ENCODE assay signal across 11 cellular contexts in the genomic region with DNA sequence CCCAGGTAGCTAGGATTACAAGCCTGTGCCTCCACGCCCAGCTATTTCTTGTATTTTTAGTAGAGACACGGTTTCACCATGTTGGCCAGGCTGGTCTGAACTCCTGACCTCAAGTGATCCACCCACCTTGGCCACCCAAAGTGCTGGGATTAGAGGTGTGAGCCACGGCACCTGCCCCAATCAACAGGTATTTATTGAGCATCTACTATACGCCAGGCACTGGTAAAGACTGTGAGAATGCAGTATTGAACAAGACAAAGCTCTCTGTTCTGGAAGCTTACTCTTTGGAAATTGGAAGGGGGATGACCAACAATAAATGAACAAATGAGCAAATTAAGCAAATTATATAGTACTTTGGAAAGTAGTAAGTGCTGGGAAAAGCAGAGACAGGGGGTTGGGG. TPM values are rescaled to one million over a fixed set of nuclear protein-coding genes. Genes with fewer than 3 reads are reported as not detected.
DNase-seq lines count a peak whose midpoint lies in the region; ATAC-seq, FAIRE-seq and TF ChIP-seq lines count a peak whose summit lies in the region.
"Had no signal": no experiment of that assay in that cellular context is flagged by ENCODE, and none has a peak within 500 bp of the region (broad histone marks: within the 10 kb centered on the region; RNA-seq: fewer than 3 reads in every experiment).

No MANE protein-coding gene starts in this region.

- intact Hi-C loops in K562 (cut with micrococcal nuclease) (no loop called here), transverse colon (cut with DNase I; ENCODE audit: low total_unique reads) (no loop called here)

- DNase-seq in activated T-cell treated with anti-CD3 and anti-CD28 coated beads, Interleukin-2, amount 50 U/mL, for 72 hours = no peak
- DNase-seq in activated T-cell treated with anti-CD3 and anti-CD28 coated beads for 4 hours (no peak), K562 (ENCODE audit: extremely low read depth in 1 of 4, low spot score in 3 of 4) (no peak), transverse colon (no peak), NCI-H2196 (lab: John Stamatoyannopoulos, UW; ENCODE audit: unreplicated experiment) (no peak), inferior parietal cortex (ENCODE audit: extremely low spot score) (no peak)
- no peak for DNase-seq in naive thymus-derived CD8-positive, alpha-beta T cell

- BruUV-seq in K562 (replicated peaks; lab: Mats Ljungman, UMichigan) = no TSS peak

- H3K79me2 ChIP-seq in K562 (ENCODE audit: control insufficient read depth, insufficient read depth, low read length) = no peaks in the 10 kb centered on the region

- H3K4me1 ChIP-seq in K562 (replicated peaks in 1 of 2; ENCODE audit: control insufficient read depth in 2 of 2, insufficient read depth in 2 of 2, low read length in 2 of 2) (peaks cover 47 to 54% of the 10 kb centered on the region in 2 experiments), transverse colon (peaks cover 22 to 72% (median 44%) of the 10 kb centered on the region in 4 donors)

- peak overlapping the region; percentile 88 for H3K4me3 Mint-ChIP-seq in activated T-cell treated with anti-CD3 and anti-CD28 coated beads, Interleukin-2, amount 50 U/mL, for 72 hours
- H3K4me3 Mint-ChIP-seq in naive thymus-derived CD8-positive, alpha-beta T cell = peak overlapping the region; percentile 8 to 83 (median 45)

- TF ChIP-seq CTCF in K562 (IDR thresholded peaks at IDR 0.05 in 2 of 3, conservative IDR thresholded peaks at IDR 0.05 in 1 of 3; ENCODE audit: insufficient read depth in 2 of 3, low read depth in 1 of 3, low read length in 3 of 3) (no peak), transverse colon (IDR thresholded peaks at IDR 0.05) (no peak)

- TF ChIP-seq EP300 in K562 (IDR thresholded peaks at IDR 0.05; ENCODE audit: low read length) (no peak), transverse colon (IDR thresholded peaks at IDR 0.05; ENCODE audit: low read depth) (no peak)

- H3K4me3 ChIP-seq in K562 (no peak overlapping the region; the same call in 1 of the 2 replicates), transverse colon (no peak overlapping the region)
- H3K4me3 ChIP-seq: lung had no signal

- in situ Hi-C loops in K562 (cut with MboI) = no loop called here
- in situ Hi-C loops in transverse colon (cut with MboI; ENCODE audit: low pct_ligation_motif_present in 1 of 4, low pct_unique_long_range_greater_than_20kb in 1 of 4, low sequenced_read_pairs in 3 of 4) = no loop called here

- H3K9me1 ChIP-seq in K562 (ENCODE audit: control insufficient read depth, insufficient read depth, low read length) = no peaks in the 10 kb centered on the region

- TF ChIP-seq POLR2A in K562 (conservative IDR thresholded peaks at IDR 0.05) = no peak
- TF ChIP-seq POLR2A in transverse colon (IDR thresholded peaks at IDR 0.05) = no peak

- H3K27me3 Mint-ChIP-seq in activated T-cell treated with anti-CD3 and anti-CD28 coated beads, Interleukin-2, amount 50 U/mL, for 72 hours (ENCODE audit: low read depth) = no peaks in the 10 kb centered on the region
- H3K27me3 Mint-ChIP-seq in naive thymus-derived CD8-positive, alpha-beta T cell = no peaks in the 10 kb centered on the region

- no peaks in the 10 kb centered on the region for H3K9me3 Mint-ChIP-seq in activated T-cell treated with anti-CD3 and anti-CD28 coated beads, Interleukin-2, amount 50 U/mL, for 72 hours
- no peaks in the 10 kb centered on the region for H3K9me3 Mint-ChIP-seq in naive thymus-derived CD8-positive, alpha-beta T cell
- H3K9me3 Mint-ChIP-seq: T-helper 1 cell treated with Interleukin-12 subunit alpha and Interleukin-12 subunit beta and Interleukin-4 antibody, amounts not matched to agents 30 μg/mL and 1 μg/mL, for 36 hours had no signal

- H4K20me1 ChIP-seq in K562 (replicated peaks; ENCODE audit: control insufficient read depth, insufficient read depth, low read length) = 0 out of 2 replicates have a peak, but pooled peaks cover 4% of the 10 kb centered on the region

- H3K27me3 ChIP-seq in K562 (ENCODE audit: control insufficient read depth in 2 of 2, insufficient read depth in 2 of 2, low read length in 2 of 2) = no peaks in the 10 kb centered on the region
- H3K27me3 ChIP-seq in transverse colon = no peaks in the 10 kb centered on the region

- FAIRE-seq in K562 (lab: Jason Lieb, UNC) = no peak
- FAIRE-seq: H54 had no signal

- H3K9ac ChIP-seq in K562 (ENCODE audit: insufficient read depth in 1 of 2, low read depth in 2 of 2, low read length in 2 of 2) = peak overlapping the region; percentile 72 to 94

- no peaks in the 10 kb centered on the region for H3K36me3 ChIP-seq in K562 (ENCODE audit: control insufficient read depth, insufficient read depth, low read length)
- H3K36me3 ChIP-seq in transverse colon = no peaks in the 10 kb centered on the region

- H3K27ac ChIP-seq in K562 (ENCODE audit: extremely low read depth, low read depth, low read length) = peak overlapping the region; percentile 92
- peak overlapping the region; percentile 91 to 93 (median 92) for H3K27ac ChIP-seq in transverse colon

- CTCF ChIA-PET in K562 (lab: Yijun Ruan, JAX; ENCODE audit: low intra/inter-chr PET ratio) = interaction anchor here (1.1 kb wide), 1 partner anchor 34 kb away, joined by 5 read pairs; no protein-coding TSS in a partner anchor

- no peak for TF ChIP-seq RAD21 in K562 (CRISPR knock-in tag; conservative IDR thresholded peaks at IDR 0.05 in 1 of 2, IDR thresholded peaks at IDR 0.05 in 1 of 2)

- no peaks in the 10 kb centered on the region for H3K36me3 Mint-ChIP-seq in activated T-cell treated with anti-CD3 and anti-CD28 coated beads, Interleukin-2, amount 50 U/mL, for 72 hours (ENCODE audit: insufficient read depth in 2 of 2)
- no peaks in the 10 kb centered on the region for H3K36me3 Mint-ChIP-seq in naive thymus-derived CD8-positive, alpha-beta T cell

- peak overlapping the region; percentile 80 for H3K4me2 ChIP-seq in K562 (ENCODE audit: insufficient read depth, low read length)

- POLR2A ChIA-PET in K562 (lab: Yijun Ruan, JAX) = interaction anchor here (0.8 to 1.8 kb wide), 3 partner anchors 11 to 40 kb away, joined by 3 to 19 read pairs (median 4); a partner anchor contains a TSS
- POLR2A ChIA-PET in naive thymus-derived CD8-positive, alpha-beta T cell (lab: Charles Lee) = interaction anchor here (0.7 to 7.8 kb wide), 3 partner anchors 24 to 40 kb away, joined by 3 to 90 read pairs (median 6); a partner anchor contains a TSS

- H3K27ac Mint-ChIP-seq in activated T-cell treated with anti-CD3 and anti-CD28 coated beads, Interleukin-2, amount 50 U/mL, for 72 hours = no peak overlapping the region
- peak overlapping the region; percentile 10 to 95 (median 88) for H3K27ac Mint-ChIP-seq in naive thymus-derived CD8-positive, alpha-beta T cell
- H3K27ac Mint-ChIP-seq: T-helper 1 cell treated with Interleukin-12 subunit alpha and Interleukin-12 subunit beta and Interleukin-4 antibody, amounts not matched to agents 30 μg/mL and 1 μg/mL, for 36 hours had no signal

- WGBS in K562 (ENCODE audit: insufficient coverage, low coverage, missing lambda C conversion rate) = 67% methylated on average over 4 of the region's 4 CpGs
- WGBS in transverse colon (ENCODE audit: low coverage in 1 of 2), 2 donors = 89 to 94% methylated on average over 3 to 4 of the region's 4 CpGs

- peaks cover 59% of the 10 kb centered on the region for H3K4me1 Mint-ChIP-seq in activated T-cell treated with anti-CD3 and anti-CD28 coated beads, Interleukin-2, amount 50 U/mL, for 72 hours (ENCODE audit: low read depth)
- peaks cover 28 to 68% (median 60%) of the 10 kb centered on the region in 4 donors for H3K4me1 Mint-ChIP-seq in naive thymus-derived CD8-positive, alpha-beta T cell

- H3K9me3 ChIP-seq in K562 (replicated peaks; ENCODE audit: control insufficient read depth, insufficient read depth, low read depth, low read length) = no peaks in the 10 kb centered on the region
- H3K9me3 ChIP-seq in transverse colon = no peaks in the 10 kb centered on the region

- H2AFZ ChIP-seq in K562 (ENCODE audit: low read depth, low read length) = no peak overlapping the region

- no peak for ATAC-seq in activated T-cell treated with anti-CD3 and anti-CD28 coated beads, Interleukin-2, amount 50 U/mL, for 72 hours (replicated peaks in 1 of 2)
- ATAC-seq in K562 (no peak), HG03039 (IDR thresholded peaks at IDR 0.05; ENCODE audit: unreplicated experiment) (no peak)
- ATAC-seq in naive thymus-derived CD8-positive, alpha-beta T cell = no peak

RNA-seq across cellular contexts. Expression of a gene that starts 21.4 kb away (rescaled TPM):
- 10 to 100 TPM; 71.0 to 73.9 TPM for total RNA-seq in activated T-cell treated with anti-CD3 and anti-CD28 coated beads, Interleukin-2, amount 50 U/mL, for 72 hours
- total RNA-seq in K562 (2011; cell fraction: chromatin; rRNA removed; ENCODE audit: low replicate concordance) = 39.0 and 101 TPM in 2 replicates
- total RNA-seq in K562 (2011; cell fraction: nucleolus; rRNA removed) = 64.0 and 74.7 TPM in 2 replicates
- 56.7 and 74.6 TPM in 2 replicates for total RNA-seq in K562 (2011; cell fraction: nucleoplasm; rRNA removed)
- total RNA-seq in K562 (2014; rRNA removed) (87.1 and 89.4 TPM in 2 replicates), K562 (2014; rRNA removed; fragmentation: Illumina TruSeq; extraction: Trizol) (31.1 and 37.7 TPM in 2 replicates), K562 (2015; rRNA removed; fragmentation: Illumina TruSeq; extraction: Trizol) (49.9 and 57.3 TPM in 2 replicates), K562 (2021) (75.1 and 75.5 TPM in 2 replicates), transverse colon (10 to 100 TPM; 38.8 to 42.6 (median 40.0) TPM)
- polyA plus RNA-seq in K562 (2011; rRNA removed) (60.0 and 67.5 TPM in 2 replicates), K562 (2014; fragmentation: Illumina TruSeq; extraction: Trizol) (70.3 and 86.8 TPM in 2 replicates), K562 (2014; fragmentation: Nextera tagmentation; extraction: Ambion mirVana) (10 to 100 TPM in 1 of 2 experiments, 1 to 10 TPM in 1; 9.3 to 17.0 TPM), K562 (2014; rRNA removed) (92.6 and 95.8 TPM in 2 replicates)
- polyA plus RNA-seq in K562 (2011; cell fraction: cytosol; rRNA removed) = 85.4 and 165 TPM in 2 replicates
- 90.3 and 164 TPM in 2 replicates for polyA plus RNA-seq in K562 (2011; cell fraction: nucleus; rRNA removed)
- 61.5 and 139 TPM in 2 replicates for polyA plus RNA-seq in K562 (2012)
- 19.6 and 33.4 TPM in 2 replicates for polyA minus RNA-seq in K562 (2011; rRNA and poly(A)+ RNA removed)
- 57.8 and 74.6 TPM in 2 replicates for polyA minus RNA-seq in K562 (2011; cell fraction: cytosol; rRNA and poly(A)+ RNA removed)
- 37.8 and 41.3 TPM in 2 replicates for polyA minus RNA-seq in K562 (2011; cell fraction: nucleus; rRNA and poly(A)+ RNA removed)
- total RNA-seq in naive thymus-derived CD8-positive, alpha-beta T cell = 10 to 100 TPM; 59.2 to 61.0 TPM
- polyA plus RNA-seq in naive thymus-derived CD8-positive, alpha-beta T cell = 10 to 100 TPM; 32.2 to 38.6 (median 33.7) TPM

RNA-seq across cellular contexts. Expression of a gene that starts 22.7 kb away (rescaled TPM):
- total RNA-seq in activated T-cell treated with anti-CD3 and anti-CD28 coated beads, Interleukin-2, amount 50 U/mL, for 72 hours = 10 to 100 TPM; 20.3 to 24.6 TPM
- 2.1 and 8.8 TPM in 2 replicates for total RNA-seq in K562 (2011; cell fraction: chromatin; rRNA removed; ENCODE audit: low replicate concordance)
- 4.2 and 6.7 TPM in 2 replicates for total RNA-seq in K562 (2011; cell fraction: nucleolus; rRNA removed)
- 3.9 and 4.5 TPM in 2 replicates for total RNA-seq in K562 (2011; cell fraction: nucleoplasm; rRNA removed)
- total RNA-seq in K562 (2014; rRNA removed) (1.2 and 1.6 TPM in 2 replicates), K562 (2014; rRNA removed; fragmentation: Illumina TruSeq; extraction: Trizol) (0.73 TPM in 2 replicates), K562 (2015; rRNA removed; fragmentation: Illumina TruSeq; extraction: Trizol) (0.18 and 0.26 TPM in 2 replicates), K562 (2021) (2.4 and 2.7 TPM in 2 replicates), transverse colon (10 to 100 TPM; 14.5 to 64.7 (median 25.6) TPM)
- polyA plus RNA-seq in K562 (2011; rRNA removed) (0.25 and 0.27 TPM in 2 replicates), K562 (2014; fragmentation: Illumina TruSeq; extraction: Trizol) (1.2 and 1.4 TPM in 2 replicates), K562 (2014; fragmentation: Nextera tagmentation; extraction: Ambion mirVana) (under 1 TPM; 0.11 to 0.30 TPM), K562 (2014; rRNA removed) (0.93 and 2.9 TPM in 2 replicates)
- polyA plus RNA-seq in K562 (2011; cell fraction: cytosol; rRNA removed) = 0.32 and 0.52 TPM in 2 replicates
- 1.8 and 3.8 TPM in 2 replicates for polyA plus RNA-seq in K562 (2011; cell fraction: nucleus; rRNA removed)
- 0.76 and 1.3 TPM in 2 replicates for polyA plus RNA-seq in K562 (2012)
- 0.54 and 0.77 TPM in 2 replicates for polyA minus RNA-seq in K562 (2011; rRNA and poly(A)+ RNA removed)
- polyA minus RNA-seq in K562 (2011; cell fraction: cytosol; rRNA and poly(A)+ RNA removed) = 0.55 and 0.76 TPM in 2 replicates
- polyA minus RNA-seq in K562 (2011; cell fraction: nucleus; rRNA and poly(A)+ RNA removed) = 2.8 and 3.6 TPM in 2 replicates
- 1 to 10 TPM; 3.5 TPM for total RNA-seq in naive thymus-derived CD8-positive, alpha-beta T cell
- polyA plus RNA-seq in naive thymus-derived CD8-positive, alpha-beta T cell = 10 to 100 TPM; 10.2 to 11.4 (median 11.0) TPM

RNA-seq across cellular contexts. Expression of a gene that starts 38.7 kb away (rescaled TPM):
- 1 to 10 TPM; 3.4 to 4.9 TPM for total RNA-seq in activated T-cell treated with anti-CD3 and anti-CD28 coated beads, Interleukin-2, amount 50 U/mL, for 72 hours
- 7.5 and 14.6 TPM in 2 replicates for total RNA-seq in K562 (2011; cell fraction: chromatin; rRNA removed; ENCODE audit: low replicate concordance)
- 11.1 and 14.3 TPM in 2 replicates for total RNA-seq in K562 (2011; cell fraction: nucleolus; rRNA removed)
- total RNA-seq in K562 (2011; cell fraction: nucleoplasm; rRNA removed) = 9.8 and 10.3 TPM in 2 replicates
- total RNA-seq in K562 (2014; rRNA removed) = 36.6 and 50.6 TPM in 2 replicates
- 19.7 and 22.7 TPM in 2 replicates for total RNA-seq in K562 (2014; rRNA removed; fragmentation: Illumina TruSeq; extraction: Trizol)
- 50.1 and 51.0 TPM in 2 replicates for total RNA-seq in K562 (2015; rRNA removed; fragmentation: Illumina TruSeq; extraction: Trizol)
- 27.4 and 32.1 TPM in 2 replicates for total RNA-seq in K562 (2021)
- polyA plus RNA-seq in K562 (2011; rRNA removed) = 8.5 and 9.7 TPM in 2 replicates
- 11.0 and 17.1 TPM in 2 replicates for polyA plus RNA-seq in K562 (2011; cell fraction: cytosol; rRNA removed)
- 3.6 and 6.6 TPM in 2 replicates for polyA plus RNA-seq in K562 (2011; cell fraction: nucleus; rRNA removed)
- 5.1 and 14.9 TPM in 2 replicates for polyA plus RNA-seq in K562 (2012)
- polyA plus RNA-seq in K562 (2014; fragmentation: Illumina TruSeq; extraction: Trizol) = 32.6 and 37.4 TPM in 2 replicates
- polyA plus RNA-seq in K562 (2014; fragmentation: Nextera tagmentation; extraction: Ambion mirVana) = 1 to 10 TPM; 3.0 to 6.4 TPM
- 29.2 and 31.7 TPM in 2 replicates for polyA plus RNA-seq in K562 (2014; rRNA removed)
- 4.5 and 4.9 TPM in 2 replicates for polyA minus RNA-seq in K562 (2011; rRNA and poly(A)+ RNA removed)
- 12.2 and 12.9 TPM in 2 replicates for polyA minus RNA-seq in K562 (2011; cell fraction: cytosol; rRNA and poly(A)+ RNA removed)
- 3.0 and 3.8 TPM in 2 replicates for polyA minus RNA-seq in K562 (2011; cell fraction: nucleus; rRNA and poly(A)+ RNA removed)
- total RNA-seq in naive thymus-derived CD8-positive, alpha-beta T cell = 1 to 10 TPM; 3.3 to 3.4 TPM
- polyA plus RNA-seq in naive thymus-derived CD8-positive, alpha-beta T cell = 1 to 10 TPM; 2.4 to 7.4 (median 4.4) TPM
- total RNA-seq in transverse colon = 1 to 10 TPM in 3 of 4 donors, under 1 TPM in 1; 1.00 to 3.5 (median 1.2) TPM

RNA-seq across cellular contexts. Expression of a gene that starts 40.3 kb away (rescaled TPM):
- total RNA-seq in activated T-cell treated with anti-CD3 and anti-CD28 coated beads, Interleukin-2, amount 50 U/mL, for 72 hours = 10 to 100 TPM; 22.7 to 32.0 TPM
- 13.7 and 25.0 TPM in 2 replicates for total RNA-seq in K562 (2011; cell fraction: chromatin; rRNA removed; ENCODE audit: low replicate concordance)
- total RNA-seq in K562 (2011; cell fraction: nucleolus; rRNA removed) = 14.5 and 17.6 TPM in 2 replicates
- 15.8 and 21.6 TPM in 2 replicates for total RNA-seq in K562 (2011; cell fraction: nucleoplasm; rRNA removed)
- total RNA-seq in K562 (2014; rRNA removed) (2.3 TPM in 2 replicates), K562 (2014; rRNA removed; fragmentation: Illumina TruSeq; extraction: Trizol) (0.84 and 1.0 TPM in 2 replicates), K562 (2015; rRNA removed; fragmentation: Illumina TruSeq; extraction: Trizol) (0.83 and 0.94 TPM in 2 replicates), K562 (2021) (4.5 and 6.7 TPM in 2 replicates), transverse colon (100 to 1,000 TPM in 1 of 4 donors, 10 to 100 TPM in 3; 28.5 to 298 (median 44.4) TPM)
- polyA plus RNA-seq in K562 (2011; rRNA removed) (2.0 and 6.6 TPM in 2 replicates), K562 (2014; fragmentation: Illumina TruSeq; extraction: Trizol) (2.7 and 3.6 TPM in 2 replicates), K562 (2014; fragmentation: Nextera tagmentation; extraction: Ambion mirVana) (under 1 TPM; 0.32 to 0.82 TPM), K562 (2014; rRNA removed) (1.7 and 3.7 TPM in 2 replicates)
- 2.6 and 3.5 TPM in 2 replicates for polyA plus RNA-seq in K562 (2011; cell fraction: cytosol; rRNA removed)
- 16.5 and 21.1 TPM in 2 replicates for polyA plus RNA-seq in K562 (2011; cell fraction: nucleus; rRNA removed)
- polyA plus RNA-seq in K562 (2012) = 7.4 and 23.3 TPM in 2 replicates
- polyA minus RNA-seq in K562 (2011; rRNA and poly(A)+ RNA removed) = 1.6 and 2.6 TPM in 2 replicates
- 2.4 and 7.6 TPM in 2 replicates for polyA minus RNA-seq in K562 (2011; cell fraction: cytosol; rRNA and poly(A)+ RNA removed)
- polyA minus RNA-seq in K562 (2011; cell fraction: nucleus; rRNA and poly(A)+ RNA removed) = 3.1 and 6.1 TPM in 2 replicates
- total RNA-seq in naive thymus-derived CD8-positive, alpha-beta T cell = 10 to 100 TPM; 12.4 to 13.2 TPM
- 1 to 10 TPM in 2 of 3 donors, under 1 TPM in 1; 0.64 to 2.5 (median 1.2) TPM for polyA plus RNA-seq in naive thymus-derived CD8-positive, alpha-beta T cell

RNA-seq across cellular contexts. Expression of a gene that starts 51.7 kb away (rescaled TPM):
- 1 to 10 TPM; 4.1 to 4.9 TPM for total RNA-seq in activated T-cell treated with anti-CD3 and anti-CD28 coated beads, Interleukin-2, amount 50 U/mL, for 72 hours
- 9.6 and 30.7 TPM in 2 replicates for total RNA-seq in K562 (2011; cell fraction: chromatin; rRNA removed; ENCODE audit: low replicate concordance)
- total RNA-seq in K562 (2011; cell fraction: nucleolus; rRNA removed) = 33.3 and 36.9 TPM in 2 replicates
- 17.6 and 21.3 TPM in 2 replicates for total RNA-seq in K562 (2011; cell fraction: nucleoplasm; rRNA removed)
- total RNA-seq in K562 (2014; rRNA removed) (9.3 and 20.1 TPM in 2 replicates), K562 (2014; rRNA removed; fragmentation: Illumina TruSeq; extraction: Trizol) (6.9 and 7.2 TPM in 2 replicates), K562 (2015; rRNA removed; fragmentation: Illumina TruSeq; extraction: Trizol) (7.2 and 8.3 TPM in 2 replicates), K562 (2021) (21.4 and 24.3 TPM in 2 replicates), transverse colon (10 to 100 TPM in 1 of 4 donors, 1 to 10 TPM in 1, not detected in 2; 5.7 to 13.5 TPM)
- polyA plus RNA-seq in K562 (2011; rRNA removed) (14.1 and 23.1 TPM in 2 replicates), K562 (2014; fragmentation: Illumina TruSeq; extraction: Trizol) (18.6 and 23.7 TPM in 2 replicates), K562 (2014; fragmentation: Nextera tagmentation; extraction: Ambion mirVana) (under 1 TPM; 0.53 to 0.69 TPM), K562 (2014; rRNA removed) (12.3 and 18.7 TPM in 2 replicates)
- 28.2 and 40.0 TPM in 2 replicates for polyA plus RNA-seq in K562 (2011; cell fraction: cytosol; rRNA removed)
- 19.8 and 28.9 TPM in 2 replicates for polyA plus RNA-seq in K562 (2011; cell fraction: nucleus; rRNA removed)
- polyA plus RNA-seq in K562 (2012) = 30.4 and 54.3 TPM in 2 replicates
- polyA minus RNA-seq in K562 (2011; rRNA and poly(A)+ RNA removed) = 7.4 and 8.3 TPM in 2 replicates
- polyA minus RNA-seq in K562 (2011; cell fraction: cytosol; rRNA and poly(A)+ RNA removed) = 20.7 and 22.8 TPM in 2 replicates
- 9.0 and 16.4 TPM in 2 replicates for polyA minus RNA-seq in K562 (2011; cell fraction: nucleus; rRNA and poly(A)+ RNA removed)
- 1 to 10 TPM; 1.0 to 1.8 TPM for total RNA-seq in naive thymus-derived CD8-positive, alpha-beta T cell
- polyA plus RNA-seq in naive thymus-derived CD8-positive, alpha-beta T cell = under 1 TPM in 2 of 3 donors, not detected in 1; 0.27 to 0.41 TPM
